33 cellular contexts compared by ENCODE assay signal in genomic region chr14:45467023-45467422, GRCh38.
"Had no signal": no experiment of that assay in that cellular context is flagged by ENCODE, and none has a peak within 500 bp of the region (broad histone marks: within the 10 kb centered on the region; RNA-seq: fewer than 3 reads in every experiment).

No MANE protein-coding gene starts in this region.

- H3K27me3 ChIP-seq: adrenal gland, body of pancreas, brain microvascular endothelial cell, breast epithelium had no signal

- ATAC-seq: activated CD8-positive, alpha-beta T cell treated with anti-CD3 and anti-CD28 coated beads for 36 hours; activated naive CD4-positive, alpha-beta T cell treated with anti-CD3 and anti-CD28 coated beads, Interleukin-2, amount 50 U/mL, for 72 hours; activated T-cell treated with anti-CD3 and anti-CD28 coated beads, Interleukin-2, amount 50 U/mL, for 4 hours; activated T-cell treated with anti-CD3 and anti-CD28 coated beads, Interleukin-2, amount 50 U/mL, for 72 hours; activated T-helper 17 cell treated with anti-CD3 and anti-CD28 coated beads, Interleukin-2, amount 50 U/mL, for 72 hours; body of pancreas had no signal

- DNase-seq: activated B cell treated with CpG ODN at 0.5 μM for 24 hours; activated CD4-positive, alpha-beta memory T cell treated with anti-CD3 and anti-CD28 coated beads for 36 hours; activated CD4-positive, alpha-beta T cell treated with anti-CD3 and anti-CD28 coated beads for 4 hours; activated CD4-positive, alpha-beta T cell treated with anti-CD3 and anti-CD28 coated beads, Interleukin-2, amount 10 ng/mL, durations not matched to agents 24 days and 14 days; activated CD4-positive, alpha-beta T cell treated with anti-CD3 and anti-CD28 coated beads, Interleukin-2, amount 50 U/mL, for 1 hour; activated CD4-positive, alpha-beta T cell treated with anti-CD3 and anti-CD28 coated beads, Interleukin-2, amount 50 U/mL, for 4 hours; activated CD4-positive, CD25-positive, alpha-beta regulatory T cell treated with anti-CD3 and anti-CD28 coated beads, Interleukin-2, amount 50 U/mL, for 72 hours; activated CD8-positive, alpha-beta memory T cell treated with anti-CD3 and anti-CD28 coated beads, Interleukin-2, amount 50 U/mL, for 4 hours; activated CD8-positive, alpha-beta T cell treated with anti-CD3 and anti-CD28 coated beads for 36 hours; activated effector memory CD4-positive, alpha-beta T cell treated with anti-CD3 and anti-CD28 coated beads, Interleukin-2, amount 50 U/mL, for 16 hours; activated gamma-delta T cell treated with Interleukin-2 at 50 U/mL for 16 hours; activated naive CD4-positive, alpha-beta T cell; activated naive CD4-positive, alpha-beta T cell treated with anti-CD3 and anti-CD28 coated beads for 36 hours; activated naive CD4-positive, alpha-beta T cell treated with anti-CD3 and anti-CD28 coated beads, Interleukin-2, amount 50 U/mL, for 16 hours; activated naive CD8-positive, alpha-beta T cell treated with anti-CD3 and anti-CD28 coated beads for 36 hours; activated T-cell treated with anti-CD3 and anti-CD28 coated beads for 4 hours; activated T-cell treated with anti-CD3 and anti-CD28 coated beads, Interleukin-2, amount 50 U/mL, for 1 hour; activated T-cell treated with anti-CD3 and anti-CD28 coated beads, Interleukin-2, amount 50 U/mL, for 4 hours; activated T-cell treated with anti-CD3 and anti-CD28 coated beads, Interleukin-2, amount 50 U/mL, for 72 hours; adrenal gland; amniotic stem cell; aorta; brain microvascular endothelial cell; caudate nucleus; cerebellar nuclear complex; T-helper 1 cell; T-helper 2 cell; T-helper 9 cell had no signal

- H3K36me3 ChIP-seq: adrenal gland, brain microvascular endothelial cell, breast epithelium had no signal

- H3K27ac ChIP-seq: adrenal gland, body of pancreas, brain microvascular endothelial cell, breast epithelium, VCaP had no signal

- H3K4me1 ChIP-seq: adrenal gland, body of pancreas, breast epithelium had no signal

- H3K4me3 ChIP-seq: adrenal gland, body of pancreas, breast epithelium had no signal

- H3K9me3 ChIP-seq: adrenal gland, body of pancreas, breast epithelium had no signal
